31 cellular contexts compared by ENCODE assay signal in the genomic region with DNA sequence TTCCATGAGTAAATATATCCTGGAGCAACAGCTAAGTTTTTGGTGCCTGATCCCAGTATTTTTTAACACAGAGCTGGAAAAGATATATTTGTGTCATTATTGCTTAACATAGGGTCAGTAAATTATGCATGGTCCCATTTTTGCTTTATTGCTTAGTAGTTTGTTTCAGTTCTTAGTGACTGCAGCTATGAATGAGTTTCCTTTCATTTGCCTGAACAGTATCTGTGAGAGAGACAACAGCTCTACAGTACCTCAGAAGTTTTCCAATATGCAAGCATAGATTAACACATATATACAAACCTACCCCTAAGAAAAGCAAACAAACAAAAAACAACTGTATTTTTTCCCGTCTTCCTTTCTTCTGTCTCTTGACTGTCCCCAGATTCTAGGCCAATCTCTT.
"Had no signal": no experiment of that assay in that cellular context is flagged by ENCODE, and none has a peak within 500 bp of the region (broad histone marks: within the 10 kb centered on the region; RNA-seq: fewer than 3 reads in every experiment).

No MANE protein-coding gene starts in this region.

- H2AFZ ChIP-seq: PC-9 had no signal

- H3K27me3 ChIP-seq: SJCRH30 had no signal

- H3K4me3 Mint-ChIP-seq: T-cell had no signal

- H3K4me1 ChIP-seq: SJCRH30 had no signal

- H3K36me3 ChIP-seq: SJCRH30 had no signal

- H3K27me3 Mint-ChIP-seq: T-cell had no signal

- FAIRE-seq: RCC 7860 had no signal

- H3K4me2 ChIP-seq: PC-9 had no signal

- H3K4me1 Mint-ChIP-seq: T-cell had no signal

- H3K27ac Mint-ChIP-seq: T-cell had no signal

- DNase-seq: Karpas-422, MM.1S, MV-4-11, NCI-H1092, NCI-H1105, NCI-H1417 treated with DMSO at 0.1 percent for 48 hours, NCI-H1436 treated with DMSO at 0.1 percent for 48 hours, NCI-H1694 treated with DMSO at 0.1 percent for 48 hours, NCI-H187 treated with DMSO at 0.1 percent for 48 hours, NCI-H2029, NCI-H2081, NCI-H2171 treated with DMSO at 0.1 percent for 48 hours, NCI-H2227 treated with DMSO at 0.1 percent for 48 hours, NCI-H446 treated with DMSO at 0.1 percent for 48 hours, NCI-H510A, NCI-H524, NCI-H526, NCI-H69, NCI-H748 treated with DMSO at 0.1 percent for 48 hours, NCI-H82, PC-9, SHP77, SIG-M5, SJCRH30, T-cell had no signal

- H3K4me3 ChIP-seq: PC-9, SJCRH30, SK-N-MC had no signal

- H3K9me3 ChIP-seq: SJCRH30 had no signal

- ATAC-seq: Panc1, Right ventricle myocardium inferior, SK-N-SH treated with all-trans-retinoic acid at 6 μM for 48 hours, T-cell had no signal

- H3K36me3 Mint-ChIP-seq: T-cell had no signal

- H3K27ac ChIP-seq: PC-9, RWPE1, SJCRH30, SK-N-MC had no signal
